8 cellular contexts compared by ENCODE assay signal in genomic region chr2:131093843-131094654, GRCh38. TPM values are rescaled to one million over a fixed set of nuclear protein-coding genes. Genes with fewer than 3 reads are reported as not detected.
DNase-seq lines count a peak whose midpoint lies in the region; TF ChIP-seq lines count a peak whose summit lies in the region.
"Not testable (repeated sequence)": the region's sequence is repeated elsewhere in the genome, so short reads cannot be mapped to it uniquely, and the experiment has no call there.

No MANE protein-coding gene starts in this region.

- H2BK5ac ChIP-seq in H9 (ENCODE audit: insufficient read length, low read length): not testable (repeated sequence)

- H3K36me3 ChIP-seq in iPS-15b (ENCODE audit: control insufficient read depth, insufficient read depth, low read length); neuron (ENCODE audit: insufficient read depth, low read length); suprapubic skin: not testable (repeated sequence)

- not testable (repeated sequence) for H3K18ac ChIP-seq in H9 (ENCODE audit: insufficient read length, low read depth, low read length)

- H3K79me1 ChIP-seq in H9 (ENCODE audit: insufficient read depth, low read depth, low read length, poor library complexity, severe bottlenecking): not testable (repeated sequence)

- not testable (repeated sequence) for H3K14ac ChIP-seq in H9 (ENCODE audit: insufficient read depth, low read length)

- H2BK120ac ChIP-seq in H9 (ENCODE audit: low read depth, low read length, poor library complexity, severe bottlenecking): not testable (repeated sequence)

- not testable (repeated sequence) for H2AK5ac ChIP-seq in H9 (ENCODE audit: insufficient read length, low read length)

- H3T11ph ChIP-seq in H9 (ENCODE audit: low read length): not testable (repeated sequence)

- not testable (repeated sequence) for H3K27me3 Mint-ChIP-seq in H9 (ENCODE audit: low read depth)

- H3K27me3 ChIP-seq in H9 (ENCODE audit: insufficient read depth, low read length); iPS-15b (ENCODE audit: control insufficient read depth, insufficient read depth, low read length); neuron (ENCODE audit: insufficient read depth, low read length); suprapubic skin: not testable (repeated sequence)

- H3K9me3 Mint-ChIP-seq in H9: not testable (repeated sequence)

- DNase-seq in COLO668 (lab: John Stamatoyannopoulos, UW; ENCODE audit: unreplicated experiment): peak; percentile 7
- DNase-seq in H9; coronary artery (ENCODE audit: low spot score); suprapubic skin (ENCODE audit: low spot score in 2 of 2): not testable (repeated sequence)
- DNase-seq in NCI-H69 (lab: John Stamatoyannopoulos, UW): peak; percentile 14
- peak; percentile 67 for DNase-seq in activated CD8-positive, alpha-beta memory T cell treated with anti-CD3 and anti-CD28 coated beads, Interleukin-2, amount 50 U/mL, for 48 hours

- not testable (repeated sequence) for H4K5ac ChIP-seq in H9 (ENCODE audit: insufficient read length, low read depth, low read length)

- H3K9me3 ChIP-seq in H9 (ENCODE audit: control insufficient read depth, low read depth, low read length); iPS-15b (ENCODE audit: control insufficient read depth, insufficient read depth, low read length); neuron (ENCODE audit: low read length); suprapubic skin: not testable (repeated sequence)

- not testable (repeated sequence) for H4K8ac ChIP-seq in H9 (replicated peaks; ENCODE audit: insufficient read length, low read depth, low read length)

- H4K20me1 ChIP-seq in H9 (ENCODE audit: control insufficient read depth, insufficient read depth, insufficient read length): not testable (repeated sequence)

- peak overlapping the region; percentile 73 for H3K9ac ChIP-seq in H9 (ENCODE audit: extremely low read depth, insufficient read length, low read length)
- H3K9ac ChIP-seq in iPS-15b (ENCODE audit: low read depth, low read length): peak overlapping the region; percentile 73

- WGBS in H9 (ENCODE audit: extremely low coverage, insufficient read length, low lambda C conversion rate): 100% methylated on average over 3 of the region's 34 CpGs
- WGBS in suprapubic skin: 33% methylated on average over 34 of the region's 34 CpGs

- peak overlapping the region; percentile 85 to 89 for H3K4me3 Mint-ChIP-seq in H9

- not testable (repeated sequence) for H4K91ac ChIP-seq in H9 (ENCODE audit: insufficient read length, low read depth, low read length)

- TF ChIP-seq EP300 in suprapubic skin (IDR thresholded peaks at IDR 0.05): not testable (repeated sequence)

- not testable (repeated sequence) for H2BK20ac ChIP-seq in H9 (ENCODE audit: low read depth, low read length, poor library complexity, severe bottlenecking)

- H3K27ac ChIP-seq in H9 (ENCODE audit: insufficient read length, low read depth, low read length): not testable (repeated sequence)
- H3K27ac ChIP-seq in coronary artery (peak overlapping the region; percentile 90 to 94), suprapubic skin (peak overlapping the region; percentile 98)

- H3K79me2 ChIP-seq in H9 (ENCODE audit: insufficient read depth, low read length): peaks cover 24% of the 10 kb centered on the region; the same call in 1 of the 2 replicates

- peak overlapping the region; percentile 36 for H3K4me2 ChIP-seq in H9 (ENCODE audit: insufficient read depth, insufficient read length, low read length)

- not testable (repeated sequence) for H2AFZ ChIP-seq in H9 (ENCODE audit: low read length)
- H2AFZ ChIP-seq in neuron (ENCODE audit: low read depth, low read length): peak overlapping the region; percentile 98

- H3K4me3 ChIP-seq in coronary artery (peak overlapping the region; percentile 76), iPS-15b (ENCODE audit: low read depth, low read length) (peak overlapping the region; percentile 84), neuron (ENCODE audit: low read length) (peak overlapping the region; percentile 95), suprapubic skin (peak overlapping the region; percentile 88)

- H2BK12ac ChIP-seq in H9 (ENCODE audit: insufficient read length, low read depth, low read length): not testable (repeated sequence)

- H3K56ac ChIP-seq in H9 (ENCODE audit: insufficient read length, low read depth, low read length): not testable (repeated sequence)

- not testable (repeated sequence) for H2BK15ac ChIP-seq in H9 (ENCODE audit: low read depth, low read length)

- TF ChIP-seq POLR2A in suprapubic skin (IDR thresholded peaks at IDR 0.05): not testable (repeated sequence)

- peak overlapping the region; percentile 88 to 96 (median 92) for H3K27ac Mint-ChIP-seq in H9

- H3K4ac ChIP-seq in H9 (ENCODE audit: low read depth, low read length): not testable (repeated sequence)

- H3K4me1 Mint-ChIP-seq in H9: not testable (repeated sequence)

- peaks cover 12 to 23% (median 15%) of the 10 kb centered on the region in 3 experiments; a peak in 6 of 7 replicates for H3K36me3 Mint-ChIP-seq in H9 (ENCODE audit: insufficient read depth in 1 of 3, low read depth in 3 of 3)

- H3K23ac ChIP-seq in H9 (ENCODE audit: insufficient read length, low read depth, low read length): not testable (repeated sequence)

- not testable (repeated sequence) for H3K4me1 ChIP-seq in H9 (ENCODE audit: insufficient read depth, low read length); iPS-15b (ENCODE audit: control insufficient read depth, insufficient read depth, low read length); neuron (ENCODE audit: insufficient read depth, low read length)
- H3K4me1 ChIP-seq in suprapubic skin: peaks cover 32% of the 10 kb centered on the region

- TF ChIP-seq CTCF in H9 (conservative IDR thresholded peaks at IDR 0.05); coronary artery (IDR thresholded peaks at IDR 0.05); suprapubic skin (IDR thresholded peaks at IDR 0.05): not testable (repeated sequence)

- H3K23me2 ChIP-seq in H9 (ENCODE audit: insufficient read length, low read depth, low read length, poor library complexity, severe bottlenecking): not testable (repeated sequence)

RNA-seq across cellular contexts. Expression of gene FAM168B, which starts 0.8 kb away (rescaled TPM):
- 75.1 and 81.4 TPM in 2 replicates for total RNA-seq in H9 (2021)
- total RNA-seq in suprapubic skin: 100 to 1,000 TPM in 2 of 4 donors, 10 to 100 TPM in 2; 70.4 to 130 (median 99.0) TPM

RNA-seq across cellular contexts. Expression of gene PLEKHB2, which starts 11.1 kb away (rescaled TPM):
- total RNA-seq in H9 (2021) (55.9 TPM in 2 replicates), suprapubic skin (10 to 100 TPM; 44.9 to 59.9 (median 54.4) TPM)
